In the genomic region with DNA sequence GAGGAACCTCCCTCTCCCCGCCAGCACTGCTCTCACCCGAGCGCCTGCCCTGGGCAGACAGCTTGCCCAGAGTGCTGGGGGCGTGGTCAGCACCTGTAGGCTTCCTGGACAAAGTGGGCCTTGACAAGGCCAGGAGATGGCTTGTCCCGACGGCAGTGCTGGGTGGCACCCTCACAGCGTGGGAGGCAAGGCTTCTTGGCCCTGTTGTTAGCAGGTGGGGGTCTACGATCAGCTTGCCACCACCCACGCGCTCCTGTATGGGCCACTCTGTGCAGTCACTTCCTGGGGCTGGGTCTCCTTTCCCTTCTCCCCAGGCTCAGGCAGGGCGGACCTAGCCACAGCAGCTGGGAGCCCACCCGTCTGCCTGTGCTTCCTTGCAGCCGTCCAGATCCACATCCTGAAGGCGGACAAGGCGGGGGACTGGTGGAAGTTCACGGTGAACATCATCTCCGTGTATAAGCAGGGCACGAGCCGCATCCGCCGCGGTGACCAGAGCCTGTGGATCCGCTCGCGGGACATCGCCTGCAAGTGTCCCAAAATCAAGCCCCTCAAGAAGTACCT, we compare ENCODE assay signal across 2 cellular contexts.
TF ChIP-seq lines count a peak whose summit lies in the region.

No MANE protein-coding gene starts in this region.

TF ChIP-seq in liver, 16 proteins besides CTCF, POLR2A, EP300 and RAD21 (continued from another document):
- TF ChIP-seq, protein P1, sequence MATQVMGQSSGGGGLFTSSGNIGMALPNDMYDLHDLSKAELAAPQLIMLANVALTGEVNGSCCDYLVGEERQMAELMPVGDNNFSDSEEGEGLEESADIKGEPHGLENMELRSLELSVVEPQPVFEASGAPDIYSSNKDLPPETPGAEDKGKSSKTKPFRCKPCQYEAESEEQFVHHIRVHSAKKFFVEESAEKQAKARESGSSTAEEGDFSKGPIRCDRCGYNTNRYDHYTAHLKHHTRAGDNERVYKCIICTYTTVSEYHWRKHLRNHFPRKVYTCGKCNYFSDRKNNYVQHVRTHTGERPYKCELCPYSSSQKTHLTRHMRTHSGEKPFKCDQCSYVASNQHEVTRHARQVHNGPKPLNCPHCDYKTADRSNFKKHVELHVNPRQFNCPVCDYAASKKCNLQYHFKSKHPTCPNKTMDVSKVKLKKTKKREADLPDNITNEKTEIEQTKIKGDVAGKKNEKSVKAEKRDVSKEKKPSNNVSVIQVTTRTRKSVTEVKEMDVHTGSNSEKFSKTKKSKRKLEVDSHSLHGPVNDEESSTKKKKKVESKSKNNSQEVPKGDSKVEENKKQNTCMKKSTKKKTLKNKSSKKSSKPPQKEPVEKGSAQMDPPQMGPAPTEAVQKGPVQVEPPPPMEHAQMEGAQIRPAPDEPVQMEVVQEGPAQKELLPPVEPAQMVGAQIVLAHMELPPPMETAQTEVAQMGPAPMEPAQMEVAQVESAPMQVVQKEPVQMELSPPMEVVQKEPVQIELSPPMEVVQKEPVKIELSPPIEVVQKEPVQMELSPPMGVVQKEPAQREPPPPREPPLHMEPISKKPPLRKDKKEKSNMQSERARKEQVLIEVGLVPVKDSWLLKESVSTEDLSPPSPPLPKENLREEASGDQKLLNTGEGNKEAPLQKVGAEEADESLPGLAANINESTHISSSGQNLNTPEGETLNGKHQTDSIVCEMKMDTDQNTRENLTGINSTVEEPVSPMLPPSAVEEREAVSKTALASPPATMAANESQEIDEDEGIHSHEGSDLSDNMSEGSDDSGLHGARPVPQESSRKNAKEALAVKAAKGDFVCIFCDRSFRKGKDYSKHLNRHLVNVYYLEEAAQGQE (IDR thresholded peaks at IDR 0.05): no peak
- no peak for TF ChIP-seq HNF4A (conservative IDR thresholded peaks at IDR 0.05)
- TF ChIP-seq, protein P2, sequence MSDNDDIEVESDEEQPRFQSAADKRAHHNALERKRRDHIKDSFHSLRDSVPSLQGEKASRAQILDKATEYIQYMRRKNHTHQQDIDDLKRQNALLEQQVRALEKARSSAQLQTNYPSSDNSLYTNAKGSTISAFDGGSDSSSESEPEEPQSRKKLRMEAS (IDR thresholded peaks at IDR 0.05): no peak
- TF ChIP-seq, protein P3, sequence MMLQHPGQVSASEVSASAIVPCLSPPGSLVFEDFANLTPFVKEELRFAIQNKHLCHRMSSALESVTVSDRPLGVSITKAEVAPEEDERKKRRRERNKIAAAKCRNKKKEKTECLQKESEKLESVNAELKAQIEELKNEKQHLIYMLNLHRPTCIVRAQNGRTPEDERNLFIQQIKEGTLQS (IDR thresholded peaks at IDR 0.05): no peak
- TF ChIP-seq, protein P4, sequence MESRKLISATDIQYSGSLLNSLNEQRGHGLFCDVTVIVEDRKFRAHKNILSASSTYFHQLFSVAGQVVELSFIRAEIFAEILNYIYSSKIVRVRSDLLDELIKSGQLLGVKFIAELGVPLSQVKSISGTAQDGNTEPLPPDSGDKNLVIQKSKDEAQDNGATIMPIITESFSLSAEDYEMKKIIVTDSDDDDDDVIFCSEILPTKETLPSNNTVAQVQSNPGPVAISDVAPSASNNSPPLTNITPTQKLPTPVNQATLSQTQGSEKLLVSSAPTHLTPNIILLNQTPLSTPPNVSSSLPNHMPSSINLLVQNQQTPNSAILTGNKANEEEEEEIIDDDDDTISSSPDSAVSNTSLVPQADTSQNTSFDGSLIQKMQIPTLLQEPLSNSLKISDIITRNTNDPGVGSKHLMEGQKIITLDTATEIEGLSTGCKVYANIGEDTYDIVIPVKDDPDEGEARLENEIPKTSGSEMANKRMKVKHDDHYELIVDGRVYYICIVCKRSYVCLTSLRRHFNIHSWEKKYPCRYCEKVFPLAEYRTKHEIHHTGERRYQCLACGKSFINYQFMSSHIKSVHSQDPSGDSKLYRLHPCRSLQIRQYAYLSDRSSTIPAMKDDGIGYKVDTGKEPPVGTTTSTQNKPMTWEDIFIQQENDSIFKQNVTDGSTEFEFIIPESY (IDR thresholded peaks at IDR 0.05): no peak
- TF ChIP-seq GABPA (IDR thresholded peaks at IDR 0.05 in 1 of 2, conservative IDR thresholded peaks at IDR 0.05 in 1 of 2): no peak
- TF ChIP-seq TAF1 (conservative IDR thresholded peaks at IDR 0.05): no peak

TF ChIP-seq in HepG2, 621 proteins besides CTCF, POLR2A, EP300 and RAD21:
- TF ChIP-seq, protein P5, sequence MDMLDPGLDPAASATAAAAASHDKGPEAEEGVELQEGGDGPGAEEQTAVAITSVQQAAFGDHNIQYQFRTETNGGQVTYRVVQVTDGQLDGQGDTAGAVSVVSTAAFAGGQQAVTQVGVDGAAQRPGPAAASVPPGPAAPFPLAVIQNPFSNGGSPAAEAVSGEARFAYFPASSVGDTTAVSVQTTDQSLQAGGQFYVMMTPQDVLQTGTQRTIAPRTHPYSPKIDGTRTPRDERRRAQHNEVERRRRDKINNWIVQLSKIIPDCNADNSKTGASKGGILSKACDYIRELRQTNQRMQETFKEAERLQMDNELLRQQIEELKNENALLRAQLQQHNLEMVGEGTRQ (IDR thresholded peaks at IDR 0.05; ENCODE audit: low read depth, low read length): no peak
- TF ChIP-seq, protein P5 (CRISPR knock-in tag; IDR thresholded peaks at IDR 0.05; ENCODE audit: borderline replicate concordance): no peak
- TF ChIP-seq, protein P6, sequence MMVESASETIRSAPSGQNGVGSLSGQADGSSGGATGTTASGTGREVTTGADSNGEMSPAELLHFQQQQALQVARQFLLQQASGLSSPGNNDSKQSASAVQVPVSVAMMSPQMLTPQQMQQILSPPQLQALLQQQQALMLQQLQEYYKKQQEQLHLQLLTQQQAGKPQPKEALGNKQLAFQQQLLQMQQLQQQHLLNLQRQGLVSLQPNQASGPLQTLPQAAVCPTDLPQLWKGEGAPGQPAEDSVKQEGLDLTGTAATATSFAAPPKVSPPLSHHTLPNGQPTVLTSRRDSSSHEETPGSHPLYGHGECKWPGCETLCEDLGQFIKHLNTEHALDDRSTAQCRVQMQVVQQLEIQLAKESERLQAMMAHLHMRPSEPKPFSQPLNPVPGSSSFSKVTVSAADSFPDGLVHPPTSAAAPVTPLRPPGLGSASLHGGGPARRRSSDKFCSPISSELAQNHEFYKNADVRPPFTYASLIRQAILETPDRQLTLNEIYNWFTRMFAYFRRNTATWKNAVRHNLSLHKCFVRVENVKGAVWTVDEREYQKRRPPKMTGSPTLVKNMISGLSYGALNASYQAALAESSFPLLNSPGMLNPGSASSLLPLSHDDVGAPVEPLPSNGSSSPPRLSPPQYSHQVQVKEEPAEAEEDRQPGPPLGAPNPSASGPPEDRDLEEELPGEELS (CRISPR knock-in tag; IDR thresholded peaks at IDR 0.05): no peak
- no peak for TF ChIP-seq SKI (IDR thresholded peaks at IDR 0.05; ENCODE audit: partially characterized antibody)
